Comparison of ENCODE assay signal across 10 cellular contexts in genomic region chr3:53821631-53822068, GRCh38.
DNase-seq lines count a peak whose midpoint lies in the region; ATAC-seq and TF ChIP-seq lines count a peak whose summit lies in the region.
"Had no signal": no experiment of that assay in that cellular context is flagged by ENCODE, and none has a peak within 500 bp of the region (broad histone marks: within the 10 kb centered on the region; RNA-seq: fewer than 3 reads in every experiment).

No MANE protein-coding gene starts in this region.

- ATAC-seq in HG02678 (IDR thresholded peaks at IDR 0.05; ENCODE audit: unreplicated experiment) (peak; percentile 59), GM21717 (IDR thresholded peaks at IDR 0.05; ENCODE audit: unreplicated experiment) (no peak)

- DNase-seq in GM12865 (ENCODE audit: low read depth) = peak; percentile 36
- peak; percentile 59 to 65 for DNase-seq in SHP77 (lab: John Stamatoyannopoulos, UW)
- DNase-seq in nucleus accumbens (lab: John Stamatoyannopoulos, UW) = no peak
- no peak for DNase-seq in KG1 (lab: John Stamatoyannopoulos, UW)
- DNase-seq in GM10248 (ENCODE audit: extremely low spot score) = no peak
- DNase-seq: stimulated activated CD4-positive, alpha-beta T cell treated with anti-CD3 and anti-CD28 coated beads, Interleukin-4, amount 100 ng/mL, for 4 hours had no signal

- TF ChIP-seq CTCF in GM12865 (IDR thresholded peaks at IDR 0.05; ENCODE audit: insufficient read depth, low read depth, low read length, missing control alignments) (no peak), nephron (IDR thresholded peaks at IDR 0.05; ENCODE audit: unreplicated experiment in 3 of 3) (no peak), GM10248 (IDR thresholded peaks at IDR 0.05; ENCODE audit: control extremely low read depth, extremely low read depth, low read depth, missing control alignments) (no peak)

- no peaks in the 10 kb centered on the region for H3K27me3 Mint-ChIP-seq in nephron (ENCODE audit: low read depth)

- peak overlapping the region in 2 of 3 experiments; percentile 6 to 21 for H3K27ac Mint-ChIP-seq in nephron

- peaks cover 4% of the 10 kb centered on the region for H3K9me3 Mint-ChIP-seq in nephron
- H3K9me3 Mint-ChIP-seq: brain had no signal

- no peaks in the 10 kb centered on the region for H3K36me3 Mint-ChIP-seq in nephron (ENCODE audit: low read depth)
- H3K36me3 Mint-ChIP-seq: brain had no signal

- CTCF ChIA-PET in GM10248 (lab: Yijun Ruan, JAX) = interaction anchor here (0.9 to 1.4 kb wide), 3 partner anchors 12 to 33 kb away, joined by 3 to 4 read pairs (median 3); no protein-coding TSS in a partner anchor

- POLR2A ChIA-PET in GM10248 (lab: Yijun Ruan, JAX) = no interaction called here

- no peak overlapping the region for H3K4me3 Mint-ChIP-seq in nephron
- H3K4me3 Mint-ChIP-seq: brain had no signal

- no peak overlapping the region for H3K4me3 ChIP-seq in GM12865 (ENCODE audit: low read depth, low read length)

- peaks cover 14% of the 10 kb centered on the region for H3K4me1 Mint-ChIP-seq in nephron

Comparison
In these comparisons a context has a peak if more than half of its experiments do, and no peak if none do; other contexts are left out.
1. DNase-seq: peak in GM12865 (single experiment) and SHP77 (2 of 2); none in nucleus accumbens (0 of 56), KG1 (single experiment) and GM10248 (single experiment).